In genomic region chr9:69186841-69187611, GRCh38 we compare ENCODE assay signal across 9 cellular contexts. TPM values are rescaled to one million over a fixed set of nuclear protein-coding genes. Genes with fewer than 3 reads are reported as not detected.
DNase-seq lines count a peak whose midpoint lies in the region; ATAC-seq, FAIRE-seq and TF ChIP-seq lines count a peak whose summit lies in the region.
"Had no signal": no experiment of that assay in that cellular context is flagged by ENCODE, and none has a peak within 500 bp of the region (broad histone marks: within the 10 kb centered on the region; RNA-seq: fewer than 3 reads in every experiment).

No MANE protein-coding gene starts in this region.

- H3K4me1 Mint-ChIP-seq in Calu3 (ENCODE audit: low read depth, unreplicated experiment) (peaks cover 52% of the 10 kb centered on the region), astrocyte (ENCODE audit: low read depth, unreplicated experiment) (peaks cover 44% of the 10 kb centered on the region)

- peak overlapping the region; percentile 15 for H3K9ac ChIP-seq in astrocyte (ENCODE audit: low read length)

- TF ChIP-seq CTCF in Calu3 (IDR thresholded peaks at IDR 0.05; ENCODE audit: unreplicated experiment) (no peak), astrocyte (IDR thresholded peaks at IDR 0.05; ENCODE audit: insufficient read depth, low read depth, low read length) (no peak), heart right ventricle (IDR thresholded peaks at IDR 0.05) (no peak)

- ATAC-seq in heart right ventricle: peak in 6 of 8 donors; percentile 50 to 89 (median 64)
- ATAC-seq in GM18858 (IDR thresholded peaks at IDR 0.05; ENCODE audit: unreplicated experiment): no peak
- ATAC-seq in HG02938 (IDR thresholded peaks at IDR 0.05; ENCODE audit: unreplicated experiment): no peak

- in situ Hi-C loops in HAP-1 (cut with MboI; ENCODE audit: low sequenced_read_pairs): no loop called here

- no peaks in the 10 kb centered on the region for H3K9me3 Mint-ChIP-seq in Calu3 (ENCODE audit: low read depth, unreplicated experiment)
- no peaks in the 10 kb centered on the region for H3K9me3 Mint-ChIP-seq in astrocyte (ENCODE audit: unreplicated experiment)
- H3K9me3 Mint-ChIP-seq: CD4-positive, CD25-positive, alpha-beta regulatory T cell had no signal

- WGBS in heart right ventricle, 2 donors: 25 to 26% methylated on average over 7 of the region's 7 CpGs

- FAIRE-seq in astrocyte (lab: Jason Lieb, UNC): peak; percentile 72

- H3K27ac Mint-ChIP-seq in Calu3 (ENCODE audit: unreplicated experiment) (peak overlapping the region; percentile 89), astrocyte (ENCODE audit: unreplicated experiment) (peak overlapping the region; percentile 75)

- H3K27ac ChIP-seq in astrocyte (ENCODE audit: low read depth, low read length) (peak overlapping the region; percentile 55), heart right ventricle (peak overlapping the region; percentile 11 to 84 (median 62))

- no TSS peak for BruUV-seq in Calu3 (replicated peaks; lab: Mats Ljungman, UMichigan)

- H3K27me3 Mint-ChIP-seq in Calu3 (ENCODE audit: unreplicated experiment) (no peaks in the 10 kb centered on the region), astrocyte (ENCODE audit: low read depth, unreplicated experiment) (no peaks in the 10 kb centered on the region)
- H3K27me3 Mint-ChIP-seq: CD4-positive, CD25-positive, alpha-beta regulatory T cell had no signal

- peaks cover 40% of the 10 kb centered on the region for H3K36me3 Mint-ChIP-seq in Calu3 (ENCODE audit: insufficient read depth, unreplicated experiment)
- H3K36me3 Mint-ChIP-seq in astrocyte (ENCODE audit: low read depth, unreplicated experiment): peaks cover 3% of the 10 kb centered on the region

- no peak overlapping the region for H2AFZ ChIP-seq in astrocyte (ENCODE audit: low read depth, low read length)

- H3K27me3 ChIP-seq in astrocyte (ENCODE audit: insufficient read depth, low read length) (no peaks in the 10 kb centered on the region), heart right ventricle (no peaks in the 10 kb centered on the region), HAP-1 (ENCODE audit: low read depth) (no peaks in the 10 kb centered on the region)

- no peak for DNase-seq in Calu3
- DNase-seq in astrocyte (ENCODE audit: low read depth): peak; percentile 71
- DNase-seq in heart right ventricle: no peak
- peak; percentile 83 for DNase-seq in putamen (ENCODE audit: low spot score)
- no peak for DNase-seq in effector CD8-positive, alpha-beta T cell (lab: John Stamatoyannopoulos, UW)
- DNase-seq in HAP-1 (ENCODE audit: low spot score in 2 of 2): no peak
- DNase-seq: CD4-positive, CD25-positive, alpha-beta regulatory T cell had no signal

- H3K36me3 ChIP-seq in astrocyte (ENCODE audit: insufficient read depth, low read length): no peaks in the 10 kb centered on the region
- peaks cover 0 to 9% (median 0%) of the 10 kb centered on the region in 9 donors for H3K36me3 ChIP-seq in heart right ventricle
- no peaks in the 10 kb centered on the region for H3K36me3 ChIP-seq in HAP-1 (replicated peaks)

- peaks cover 8% of the 10 kb centered on the region for H4K20me1 ChIP-seq in astrocyte (ENCODE audit: insufficient read depth, low read length)

- H3K4me3 ChIP-seq in astrocyte (ENCODE audit: insufficient read depth, low read depth, low read length): no peak overlapping the region
- peak overlapping the region in 2 of 10 donors; percentile 0 to 3 for H3K4me3 ChIP-seq in heart right ventricle
- no peak overlapping the region for H3K4me3 ChIP-seq in HAP-1

- CTCF ChIA-PET in Calu3 (lab: Charles Lee): interaction anchor here (0.6 to 2.2 kb wide), 5 partner anchors 9 to 66 kb away, joined by 3 to 13 read pairs (median 4); no protein-coding TSS in a partner anchor

- H3K4me2 ChIP-seq in astrocyte (ENCODE audit: low read length): peak overlapping the region; percentile 73

- H3K4me1 ChIP-seq in astrocyte (ENCODE audit: insufficient read depth, low read length): peaks cover 16% of the 10 kb centered on the region
- H3K4me1 ChIP-seq in heart right ventricle: peaks cover 0 to 70% (median 54%) of the 10 kb centered on the region in 9 donors
- H3K4me1 ChIP-seq in HAP-1: no peaks in the 10 kb centered on the region

- intact Hi-C loops in Calu3 (cut with micrococcal nuclease; ENCODE audit: unreplicated experiment): loop anchor here (5.0 kb wide), 1 partner anchor 55 kb away; no protein-coding TSS in a partner anchor
- intact Hi-C loops in heart right ventricle (cut with DNase I): no loop called here

- H3K9me3 ChIP-seq in astrocyte (ENCODE audit: insufficient read depth, low read depth, low read length): no peaks in the 10 kb centered on the region
- no peaks in the 10 kb centered on the region for H3K9me3 ChIP-seq in heart right ventricle
- H3K9me3 ChIP-seq in HAP-1: no peaks in the 10 kb centered on the region

- H3K79me2 ChIP-seq in astrocyte (ENCODE audit: insufficient read depth, low read length): peaks cover 66% of the 10 kb centered on the region

- peak overlapping the region; percentile 36 for H3K4me3 Mint-ChIP-seq in Calu3 (ENCODE audit: low read depth, unreplicated experiment)
- no peak overlapping the region for H3K4me3 Mint-ChIP-seq in astrocyte (ENCODE audit: unreplicated experiment)
- H3K4me3 Mint-ChIP-seq: CD4-positive, CD25-positive, alpha-beta regulatory T cell had no signal

RNA-seq across cellular contexts. Expression of gene TJP2, which starts 12.9 kb away (rescaled TPM):
- total RNA-seq in Calu3 (2022) (139 and 160 TPM in 2 replicates), astrocyte (34.8 and 39.6 TPM in 2 replicates), heart right ventricle (100 to 1,000 TPM in 3 of 10 donors, 10 to 100 TPM in 7; 67.8 to 117 (median 87.4) TPM)
- 10 to 100 TPM; 24.2 to 36.1 TPM for polyA plus RNA-seq in heart right ventricle

Comparison
In these comparisons a context has a peak if more than half of its experiments do, and no peak if none do; other contexts are left out.
1. DNase-seq: peak in astrocyte (single experiment) and putamen (single experiment); none in Calu3 (single experiment), heart right ventricle (0 of 2), effector CD8-positive, alpha-beta T cell (single experiment) and HAP-1 (0 of 2).
2. ATAC-seq: peak in heart right ventricle (6 of 8); none in GM18858 (single experiment) and HG02938 (single experiment).